21 cellular contexts compared by ENCODE assay signal in genomic region chr9:118271331-118271730, GRCh38.
"Had no signal": no experiment of that assay in that cellular context is flagged by ENCODE, and none has a peak within 500 bp of the region (broad histone marks: within the 10 kb centered on the region; RNA-seq: fewer than 3 reads in every experiment).

No MANE protein-coding gene starts in this region.

- ATAC-seq: HepG2, Panc1, SK-N-SH treated with all-trans-retinoic acid at 6 μM for 48 hours had no signal

- DNase-seq: IMR-90, Karpas-422, KG1, NCI-H1092, NCI-H1105 treated with DMSO at 0.1 percent for 48 hours, NCI-H1417 treated with DMSO at 0.1 percent for 48 hours, NCI-H146, NCI-H1694 treated with DMSO at 0.1 percent for 48 hours, NCI-H1930, NCI-H2081 treated with DMSO at 0.1 percent for 48 hours, NCI-H2171, NCI-H226, NCI-H446, NCI-H510A, NCI-H524 treated with DMSO at 0.1 percent for 48 hours, NCI-H774, SHP77 had no signal

- H3K27ac ChIP-seq: RWPE1 had no signal
